Comparison of ENCODE assay signal across 1 cellular context in genomic region chr16:74608381-74608780, GRCh38.
TF ChIP-seq lines count a peak whose summit lies in the region.

No MANE protein-coding gene starts in this region.

TF ChIP-seq in WTC11, 78 proteins besides CTCF, POLR2A, EP300 and RAD21 (continued from another document):
- TF ChIP-seq, protein P1, sequence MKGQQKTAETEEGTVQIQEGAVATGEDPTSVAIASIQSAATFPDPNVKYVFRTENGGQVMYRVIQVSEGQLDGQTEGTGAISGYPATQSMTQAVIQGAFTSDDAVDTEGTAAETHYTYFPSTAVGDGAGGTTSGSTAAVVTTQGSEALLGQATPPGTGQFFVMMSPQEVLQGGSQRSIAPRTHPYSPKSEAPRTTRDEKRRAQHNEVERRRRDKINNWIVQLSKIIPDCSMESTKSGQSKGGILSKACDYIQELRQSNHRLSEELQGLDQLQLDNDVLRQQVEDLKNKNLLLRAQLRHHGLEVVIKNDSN (CRISPR knock-in tag; IDR thresholded peaks at IDR 0.05) = no peak
- TF ChIP-seq ZNF425 (CRISPR knock-in tag; conservative IDR thresholded peaks at IDR 0.05) (no peak), TEAD1 (CRISPR knock-in tag; IDR thresholded peaks at IDR 0.05) (no peak), ZBTB21 (CRISPR knock-in tag; IDR thresholded peaks at IDR 0.05; ENCODE audit: borderline replicate concordance) (no peak), NFYB (CRISPR knock-in tag; conservative IDR thresholded peaks at IDR 0.05; ENCODE audit: low read depth) (no peak), ZNF121 (CRISPR knock-in tag; IDR thresholded peaks at IDR 0.05) (0 out of 2 replicates have a peak, but pooled peaks have one; percentile 35), OVOL2 (CRISPR knock-in tag; IDR thresholded peaks at IDR 0.05; ENCODE audit: borderline replicate concordance) (no peak), MLX (CRISPR knock-in tag; IDR thresholded peaks at IDR 0.05) (no peak), SMAD3 (CRISPR knock-in tag; IDR thresholded peaks at IDR 0.05; ENCODE audit: borderline replicate concordance) (no peak), HMGA2 (CRISPR knock-in tag; IDR thresholded peaks at IDR 0.05) (no peak), KAT7 (CRISPR knock-in tag; IDR thresholded peaks at IDR 0.05; ENCODE audit: borderline replicate concordance) (no peak), ZNF317 (CRISPR knock-in tag; IDR thresholded peaks at IDR 0.05; ENCODE audit: borderline replicate concordance, low read depth) (no peak)
- TF ChIP-seq, protein P2, sequence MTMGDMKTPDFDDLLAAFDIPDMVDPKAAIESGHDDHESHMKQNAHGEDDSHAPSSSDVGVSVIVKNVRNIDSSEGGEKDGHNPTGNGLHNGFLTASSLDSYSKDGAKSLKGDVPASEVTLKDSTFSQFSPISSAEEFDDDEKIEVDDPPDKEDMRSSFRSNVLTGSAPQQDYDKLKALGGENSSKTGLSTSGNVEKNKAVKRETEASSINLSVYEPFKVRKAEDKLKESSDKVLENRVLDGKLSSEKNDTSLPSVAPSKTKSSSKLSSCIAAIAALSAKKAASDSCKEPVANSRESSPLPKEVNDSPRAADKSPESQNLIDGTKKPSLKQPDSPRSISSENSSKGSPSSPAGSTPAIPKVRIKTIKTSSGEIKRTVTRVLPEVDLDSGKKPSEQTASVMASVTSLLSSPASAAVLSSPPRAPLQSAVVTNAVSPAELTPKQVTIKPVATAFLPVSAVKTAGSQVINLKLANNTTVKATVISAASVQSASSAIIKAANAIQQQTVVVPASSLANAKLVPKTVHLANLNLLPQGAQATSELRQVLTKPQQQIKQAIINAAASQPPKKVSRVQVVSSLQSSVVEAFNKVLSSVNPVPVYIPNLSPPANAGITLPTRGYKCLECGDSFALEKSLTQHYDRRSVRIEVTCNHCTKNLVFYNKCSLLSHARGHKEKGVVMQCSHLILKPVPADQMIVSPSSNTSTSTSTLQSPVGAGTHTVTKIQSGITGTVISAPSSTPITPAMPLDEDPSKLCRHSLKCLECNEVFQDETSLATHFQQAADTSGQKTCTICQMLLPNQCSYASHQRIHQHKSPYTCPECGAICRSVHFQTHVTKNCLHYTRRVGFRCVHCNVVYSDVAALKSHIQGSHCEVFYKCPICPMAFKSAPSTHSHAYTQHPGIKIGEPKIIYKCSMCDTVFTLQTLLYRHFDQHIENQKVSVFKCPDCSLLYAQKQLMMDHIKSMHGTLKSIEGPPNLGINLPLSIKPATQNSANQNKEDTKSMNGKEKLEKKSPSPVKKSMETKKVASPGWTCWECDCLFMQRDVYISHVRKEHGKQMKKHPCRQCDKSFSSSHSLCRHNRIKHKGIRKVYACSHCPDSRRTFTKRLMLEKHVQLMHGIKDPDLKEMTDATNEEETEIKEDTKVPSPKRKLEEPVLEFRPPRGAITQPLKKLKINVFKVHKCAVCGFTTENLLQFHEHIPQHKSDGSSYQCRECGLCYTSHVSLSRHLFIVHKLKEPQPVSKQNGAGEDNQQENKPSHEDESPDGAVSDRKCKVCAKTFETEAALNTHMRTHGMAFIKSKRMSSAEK (CRISPR knock-in tag; IDR thresholded peaks at IDR 0.05; ENCODE audit: borderline replicate concordance) = no peak
